In the genomic region with DNA sequence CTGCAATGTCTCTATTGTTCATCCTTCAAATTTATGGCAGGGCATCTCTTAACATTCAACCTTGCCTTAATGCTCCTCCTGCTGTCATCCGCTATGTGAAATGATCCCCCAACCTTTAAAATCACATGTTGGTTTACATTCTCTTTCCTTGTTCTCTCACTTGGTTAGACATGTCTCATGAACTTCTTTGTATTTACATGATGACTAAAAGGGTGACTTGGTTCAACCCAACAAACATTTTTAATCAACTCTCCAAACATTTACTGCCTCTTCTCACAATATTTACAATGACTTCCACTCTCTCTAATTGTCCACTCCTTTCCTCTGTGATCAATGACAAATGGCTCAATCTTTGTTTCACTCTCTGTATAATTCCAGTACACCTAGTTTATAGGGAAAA, we compare ENCODE assay signal across 24 cellular contexts.
"Had no signal": no experiment of that assay in that cellular context is flagged by ENCODE, and none has a peak within 500 bp of the region (broad histone marks: within the 10 kb centered on the region; RNA-seq: fewer than 3 reads in every experiment).

No MANE protein-coding gene starts in this region.

- H3K27me3 Mint-ChIP-seq: dendritic cell treated with granulocyte-macrophage colony-stimulating factor and Interleukin-4, amounts not matched to agents 40 ng/mL and 50 ng/mL, for 4 days; naive thymus-derived CD8-positive, alpha-beta T cell; stimulated activated naive CD8-positive, alpha-beta T cell treated with anti-CD3 and anti-CD28 coated beads, Interleukin-15, amount 100 ng/mL, for 72 hours had no signal

- H3K4me3 Mint-ChIP-seq: dendritic cell treated with granulocyte-macrophage colony-stimulating factor and Interleukin-4, amounts not matched to agents 40 ng/mL and 50 ng/mL, for 4 days; naive thymus-derived CD8-positive, alpha-beta T cell; nephron progenitor cell; stimulated activated naive CD8-positive, alpha-beta T cell treated with anti-CD3 and anti-CD28 coated beads, Interleukin-15, amount 100 ng/mL, for 72 hours had no signal

- H3K4me3 ChIP-seq: colonic mucosa, gastroesophageal sphincter, heart left ventricle, hepatocyte, prostate gland, right atrium auricular region, smooth muscle cell, suprapubic skin, transverse colon, vagina had no signal

- DNase-seq: colonic mucosa; effector CD8-positive, alpha-beta T cell; foreskin fibroblast; heart left ventricle; kidney; mesendoderm; naive thymus-derived CD8-positive, alpha-beta T cell; nephron progenitor cell; nucleus accumbens; stimulated activated CD4-positive, alpha-beta T cell treated with anti-CD3 and anti-CD28 coated beads, Interleukin-12 subunit alpha, Interleukin-12 subunit beta, amount 100 ng/mL, for 4 hours; stimulated activated CD4-positive, alpha-beta T cell treated with anti-CD3 and anti-CD28 coated beads, Interleukin-1b, Interleukin-23, amount 100 ng/mL, for 48 hours; stimulated activated CD4-positive, alpha-beta T cell treated with anti-CD3 and anti-CD28 coated beads, Interleukin-4, amount 100 ng/mL, for 1 hour; stimulated activated CD8-positive, alpha-beta memory T cell treated with anti-CD3 and anti-CD28 coated beads, Interleukin-4, amount 100 ng/mL, for 48 hours; stimulated activated naive CD4-positive, alpha-beta T cell; stimulated activated naive CD8-positive, alpha-beta T cell treated with anti-CD3 and anti-CD28 coated beads, Interleukin-15, amount 100 ng/mL, for 72 hours; transverse colon had no signal

- H3K36me3 Mint-ChIP-seq: naive thymus-derived CD8-positive, alpha-beta T cell had no signal

- H3K27ac Mint-ChIP-seq: dendritic cell treated with granulocyte-macrophage colony-stimulating factor and Interleukin-4, amounts not matched to agents 40 ng/mL and 50 ng/mL, for 4 days; naive thymus-derived CD8-positive, alpha-beta T cell; nephron progenitor cell; stimulated activated naive CD8-positive, alpha-beta T cell treated with anti-CD3 and anti-CD28 coated beads, Interleukin-15, amount 100 ng/mL, for 72 hours had no signal

- H3K4me1 Mint-ChIP-seq: naive thymus-derived CD8-positive, alpha-beta T cell; nephron progenitor cell; stimulated activated naive CD8-positive, alpha-beta T cell treated with anti-CD3 and anti-CD28 coated beads, Interleukin-15, amount 100 ng/mL, for 72 hours had no signal

- H3K9me3 Mint-ChIP-seq: naive thymus-derived CD8-positive, alpha-beta T cell; nephron progenitor cell; stimulated activated naive CD8-positive, alpha-beta T cell treated with anti-CD3 and anti-CD28 coated beads, Interleukin-15, amount 100 ng/mL, for 72 hours had no signal
